18 cellular contexts compared by ENCODE assay signal in genomic region chr5:130724658-130725057, GRCh38.
DNase-seq lines count a peak whose midpoint lies in the region; ATAC-seq, FAIRE-seq and TF ChIP-seq lines count a peak whose summit lies in the region.
"Had no signal": no experiment of that assay in that cellular context is flagged by ENCODE, and none has a peak within 500 bp of the region (broad histone marks: within the 10 kb centered on the region; RNA-seq: fewer than 3 reads in every experiment).

No MANE protein-coding gene starts in this region.

- H4K20me1 ChIP-seq in MM.1S (ENCODE audit: insufficient read depth, low read length) (no peaks in the 10 kb centered on the region), mammary epithelial cell (ENCODE audit: insufficient read depth, low read length) (no peaks in the 10 kb centered on the region), keratinocyte (ENCODE audit: control insufficient read depth, extremely low read depth, insufficient read depth, low read length) (no peaks in the 10 kb centered on the region)

- H3K4me1 ChIP-seq in MM.1S (ENCODE audit: low read length) (peaks cover 35% of the 10 kb centered on the region), mammary epithelial cell (ENCODE audit: insufficient read depth, low read length) (no peaks in the 10 kb centered on the region), keratinocyte (ENCODE audit: control insufficient read depth, extremely low read depth, insufficient read depth, low read length) (no peaks in the 10 kb centered on the region)

- H3K9ac ChIP-seq in MM.1S (ENCODE audit: low read length) (peak overlapping the region; percentile 26; the same call in 1 of the 2 replicates), mammary epithelial cell (ENCODE audit: insufficient read depth, low read length) (no peak overlapping the region), keratinocyte (ENCODE audit: control insufficient read depth, extremely low read depth, insufficient read depth, low read length) (no peak overlapping the region)

- no peaks in the 10 kb centered on the region for H3K9me2 ChIP-seq in MM.1S (replicated peaks; ENCODE audit: insufficient read depth, low read length)

- 0 out of 2 replicates have a peak, but pooled peaks cover 3% of the 10 kb centered on the region for H3F3A ChIP-seq in MM.1S (ENCODE audit: insufficient read depth, low read length)

- in situ Hi-C loops in mammary epithelial cell (cut with MboI; ENCODE audit: low sequenced_read_pairs in 2 of 2): loop anchor here in 1 of 2 donors (25.0 kb wide), 1 partner anchor 612 kb away; no protein-coding TSS in a partner anchor

- H3K9me1 ChIP-seq in keratinocyte (ENCODE audit: control insufficient read depth, extremely low read depth, insufficient read depth, low read length): no peaks in the 10 kb centered on the region

- no peaks in the 10 kb centered on the region for H3K79me2 ChIP-seq in MM.1S (ENCODE audit: low read length)
- no peaks in the 10 kb centered on the region for H3K79me2 ChIP-seq in mammary epithelial cell (ENCODE audit: insufficient read depth, low read length)
- H3K79me2 ChIP-seq in keratinocyte (ENCODE audit: control insufficient read depth, insufficient read depth, low read length): no peaks in the 10 kb centered on the region

- ATAC-seq in GM18868 (IDR thresholded peaks at IDR 0.05; ENCODE audit: unreplicated experiment): peak; percentile 50
- ATAC-seq: CD8-positive, alpha-beta T cell; GM23338 had no signal

- no TSS peak for BruUV-seq in mammary epithelial cell (replicated peaks; lab: Mats Ljungman, UMichigan)

- peak overlapping the region; percentile 41 for H3K4me3 ChIP-seq in MM.1S (ENCODE audit: low read length)
- H3K4me3 ChIP-seq in mammary epithelial cell (replicated peaks in 1 of 3; ENCODE audit: insufficient read depth in 1 of 3, low read depth in 2 of 3, low read length in 3 of 3): no peak overlapping the region
- no peak overlapping the region for H3K4me3 ChIP-seq in keratinocyte (ENCODE audit: control insufficient read depth in 2 of 3, extremely low read depth in 1 of 3, insufficient read depth in 2 of 3, low read depth in 1 of 3, low read length in 3 of 3)
- H3K4me3 ChIP-seq: GM23338 had no signal

- CTCF ChIA-PET in mammary epithelial cell (lab: Charles Lee; ENCODE audit: low non-redundant PET): no interaction called here
- CTCF ChIA-PET in RWPE1 (lab: Yijun Ruan, JAX): no interaction called here

- no peak for FAIRE-seq in keratinocyte (lab: Jason Lieb, UNC)
- FAIRE-seq: GM12891, H54 had no signal

- TF ChIP-seq CTCF in MM.1S (IDR thresholded peaks at IDR 0.05; ENCODE audit: low read length): no peak
- TF ChIP-seq CTCF in mammary epithelial cell (conservative IDR thresholded peaks at IDR 0.05 in 1 of 2, IDR thresholded peaks at IDR 0.05 in 1 of 2; ENCODE audit: extremely low read depth in 1 of 2, insufficient read depth in 1 of 2, low read depth in 1 of 2, low read length in 2 of 2): no peak
- no peak for TF ChIP-seq CTCF in keratinocyte (optimal IDR thresholded peaks at IDR 0.05 in 1 of 3, IDR thresholded peaks at IDR 0.05 in 1 of 3, conservative IDR thresholded peaks at IDR 0.05 in 1 of 3; ENCODE audit: extremely low read depth in 1 of 3, insufficient read depth in 2 of 3, low read length in 3 of 3)
- TF ChIP-seq CTCF in RWPE1 (conservative IDR thresholded peaks at IDR 0.05; ENCODE audit: low read depth): no peak

- H2AFZ ChIP-seq in MM.1S (ENCODE audit: low read length) (peak overlapping the region; percentile 54), mammary epithelial cell (ENCODE audit: low read depth, low read length) (peak overlapping the region; percentile 32), keratinocyte (ENCODE audit: control insufficient read depth, low read length) (peak overlapping the region; percentile 61)
- H2AFZ ChIP-seq: GM23338 had no signal

- H3K27ac ChIP-seq in MM.1S (ENCODE audit: low read length) (peak overlapping the region; percentile 70), mammary epithelial cell (ENCODE audit: insufficient read depth, low read depth, low read length) (no peak overlapping the region), keratinocyte (ENCODE audit: control insufficient read depth, insufficient read depth, low read length) (no peak overlapping the region), RWPE1 (no peak overlapping the region)
- H3K27ac ChIP-seq: HL-60 had no signal

- peak overlapping the region; percentile 64 for H3K4me2 ChIP-seq in MM.1S (ENCODE audit: low read depth, low read length)
- H3K4me2 ChIP-seq in mammary epithelial cell (ENCODE audit: insufficient read depth, low read depth, low read length): no peak overlapping the region
- no peak overlapping the region for H3K4me2 ChIP-seq in keratinocyte (ENCODE audit: control insufficient read depth, extremely low read depth, insufficient read depth, low read depth, low read length)
- H3K4me2 ChIP-seq: GM23338 had no signal

- H3K9me3 ChIP-seq in MM.1S (replicated peaks; ENCODE audit: insufficient read depth, low read length): no peaks in the 10 kb centered on the region
- no peaks in the 10 kb centered on the region for H3K9me3 ChIP-seq in mammary epithelial cell (replicated peaks; ENCODE audit: insufficient read depth, low read length)
- H3K9me3 ChIP-seq in keratinocyte (ENCODE audit: control insufficient read depth, low read depth, low read length): no peaks in the 10 kb centered on the region

- POLR2A ChIA-PET in RWPE1 (lab: Yijun Ruan, JAX; ENCODE audit: low non-redundant PET): no interaction called here

- DNase-seq in MM.1S (peak; percentile 38), mammary epithelial cell (peak; percentile 32), keratinocyte (ENCODE audit: low read depth, low spot score) (no peak), RWPE1 (ENCODE audit: low spot score) (no peak), AG08396 (ENCODE audit: low spot score) (no peak), DMS79 (lab: John Stamatoyannopoulos, UW) (no peak)
- DNase-seq: ACHN; AML-193; Calu3; CD8-positive, alpha-beta T cell; DND-41; EL; HCEC 1CT had no signal

- intact Hi-C loops in mammary epithelial cell (cut with micrococcal nuclease): loop anchor here (5.0 to 10.0 kb wide), 4 partner anchors 177 to 820 kb away; partner anchors contain the start of gene CHSY3

- H3K36me3 ChIP-seq in MM.1S (replicated peaks; ENCODE audit: insufficient read depth, low read length): no peaks in the 10 kb centered on the region
- no peaks in the 10 kb centered on the region for H3K36me3 ChIP-seq in mammary epithelial cell (ENCODE audit: insufficient read depth, low read length)
- H3K36me3 ChIP-seq in keratinocyte (ENCODE audit: control insufficient read depth in 2 of 2, extremely low read depth in 1 of 2, insufficient read depth in 2 of 2, low read length in 2 of 2): no peaks in the 10 kb centered on the region

- dilution Hi-C loops in mammary epithelial cell (cut with HindIII; ENCODE audit: low sequenced_read_pairs): no loop called here
- dilution Hi-C loops in keratinocyte (cut with MboI; ENCODE audit: extremely low pct_ligation_motif_present, low sequenced_read_pairs): no loop called here

- H3K27me3 ChIP-seq in MM.1S (replicated peaks; ENCODE audit: insufficient read depth, low read length) (no peaks in the 10 kb centered on the region), mammary epithelial cell (ENCODE audit: insufficient read depth, low read length) (no peaks in the 10 kb centered on the region), keratinocyte (ENCODE audit: control insufficient read depth, extremely low read depth, insufficient read depth, low read length) (no peaks in the 10 kb centered on the region)

- 14% methylated on average over 5 of the region's 5 CpGs for WGBS in mammary epithelial cell (ENCODE audit: low coverage, missing lambda C conversion rate)

Comparison
In these comparisons a context has a peak if more than half of its experiments do, and no peak if none do; other contexts are left out.
1. DNase-seq: peak in MM.1S (single experiment) and mammary epithelial cell (single experiment); none in keratinocyte (single experiment), RWPE1 (single experiment), AG08396 (single experiment) and DMS79 (single experiment).
2. Peak in every context shown above with its lines, with median percentiles within 50 percentile points of each other: H2AFZ ChIP-seq.